Comparison of ENCODE assay signal across 1 cellular context in the genomic region with DNA sequence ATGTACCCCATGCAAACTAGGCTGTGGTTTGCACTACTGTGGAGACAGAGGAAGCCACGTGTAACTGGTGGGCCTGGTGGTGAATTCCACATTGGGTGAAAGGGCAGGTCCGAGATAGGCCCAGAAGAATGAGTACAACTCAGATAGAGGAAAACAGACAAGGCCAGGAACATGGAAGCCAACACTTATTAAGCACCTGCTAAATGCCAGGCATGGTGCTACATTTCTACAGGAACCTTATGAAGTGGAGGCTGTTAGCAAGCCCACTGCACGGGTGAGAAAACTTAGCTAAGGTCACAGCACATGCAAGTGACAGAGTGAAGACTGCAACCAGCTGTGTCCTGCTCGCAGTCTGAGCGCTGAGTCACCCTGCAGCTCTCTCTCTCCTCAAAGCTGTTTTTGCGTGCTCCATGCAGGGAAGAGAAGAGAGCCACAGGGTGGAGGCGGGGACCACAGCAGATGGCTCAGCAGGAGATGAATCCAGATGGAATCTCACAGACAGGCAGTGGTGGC.
TF ChIP-seq lines count a peak whose summit lies in the region.

No MANE protein-coding gene starts in this region.

TF ChIP-seq in HepG2, 621 proteins besides CTCF, POLR2A, EP300 and RAD21 (continued from another document):
- TF ChIP-seq MNT (IDR thresholded peaks at IDR 0.05) = 0 out of 2 replicates have a peak, but pooled peaks have one; percentile 8
- no peak for TF ChIP-seq ZNF431 (CRISPR knock-in tag; IDR thresholded peaks at IDR 0.05; ENCODE audit: borderline replicate concordance, low read depth)
- TF ChIP-seq CHD2 (IDR thresholded peaks at IDR 0.05; ENCODE audit: low read depth, low read length) = no peak
- peak; percentile 34; the same call in 1 of the 2 replicates for TF ChIP-seq SAP130 (CRISPR knock-in tag; IDR thresholded peaks at IDR 0.05; ENCODE audit: low read depth)
- TF ChIP-seq FOSL2 (CRISPR knock-in tag; IDR thresholded peaks at IDR 0.05) = peak; percentile 82
- no peak for TF ChIP-seq KDM6A (CRISPR knock-in tag; IDR thresholded peaks at IDR 0.05; ENCODE audit: low read depth)
- no peak for TF ChIP-seq CBX5 (CRISPR knock-in tag; IDR thresholded peaks at IDR 0.05; ENCODE audit: borderline replicate concordance)
- no peak for TF ChIP-seq CCDC6 (CRISPR knock-in tag; IDR thresholded peaks at IDR 0.05)
- peak; percentile 84; the same call in 1 of the 2 replicates for TF ChIP-seq NFE2 (CRISPR knock-in tag; IDR thresholded peaks at IDR 0.05)
- TF ChIP-seq ZGPAT (CRISPR knock-in tag; IDR thresholded peaks at IDR 0.05) = no peak
- TF ChIP-seq NR3C1 (CRISPR knock-in tag; IDR thresholded peaks at IDR 0.05) = no peak
- TF ChIP-seq MED8 (CRISPR knock-in tag; IDR thresholded peaks at IDR 0.05; ENCODE audit: insufficient replicate concordance) = no peak
- peak; percentile 21; the same call in 1 of the 2 replicates for TF ChIP-seq NFE2L2 (IDR thresholded peaks at IDR 0.05; ENCODE audit: low read length)
- no peak for TF ChIP-seq KLF11 (CRISPR knock-in tag; IDR thresholded peaks at IDR 0.05)
- TF ChIP-seq ZNF234 (CRISPR knock-in tag; conservative IDR thresholded peaks at IDR 0.05) = no peak
- TF ChIP-seq CHD4 (IDR thresholded peaks at IDR 0.05; ENCODE audit: borderline replicate concordance, low read length) = no peak
- TF ChIP-seq KMT2B (CRISPR knock-in tag; IDR thresholded peaks at IDR 0.05) = no peak
- no peak for TF ChIP-seq USF2 (IDR thresholded peaks at IDR 0.05; ENCODE audit: low read depth, low read length)
- TF ChIP-seq USF2 (CRISPR knock-in tag; IDR thresholded peaks at IDR 0.05; ENCODE audit: borderline replicate concordance) = no peak
- TF ChIP-seq ZNF12 (CRISPR knock-in tag; IDR thresholded peaks at IDR 0.05) = no peak
- no peak for TF ChIP-seq CREB3 (CRISPR knock-in tag; IDR thresholded peaks at IDR 0.05)
- TF ChIP-seq ZNF775 (CRISPR knock-in tag; IDR thresholded peaks at IDR 0.05; ENCODE audit: borderline replicate concordance) = no peak
- TF ChIP-seq, protein P1, sequence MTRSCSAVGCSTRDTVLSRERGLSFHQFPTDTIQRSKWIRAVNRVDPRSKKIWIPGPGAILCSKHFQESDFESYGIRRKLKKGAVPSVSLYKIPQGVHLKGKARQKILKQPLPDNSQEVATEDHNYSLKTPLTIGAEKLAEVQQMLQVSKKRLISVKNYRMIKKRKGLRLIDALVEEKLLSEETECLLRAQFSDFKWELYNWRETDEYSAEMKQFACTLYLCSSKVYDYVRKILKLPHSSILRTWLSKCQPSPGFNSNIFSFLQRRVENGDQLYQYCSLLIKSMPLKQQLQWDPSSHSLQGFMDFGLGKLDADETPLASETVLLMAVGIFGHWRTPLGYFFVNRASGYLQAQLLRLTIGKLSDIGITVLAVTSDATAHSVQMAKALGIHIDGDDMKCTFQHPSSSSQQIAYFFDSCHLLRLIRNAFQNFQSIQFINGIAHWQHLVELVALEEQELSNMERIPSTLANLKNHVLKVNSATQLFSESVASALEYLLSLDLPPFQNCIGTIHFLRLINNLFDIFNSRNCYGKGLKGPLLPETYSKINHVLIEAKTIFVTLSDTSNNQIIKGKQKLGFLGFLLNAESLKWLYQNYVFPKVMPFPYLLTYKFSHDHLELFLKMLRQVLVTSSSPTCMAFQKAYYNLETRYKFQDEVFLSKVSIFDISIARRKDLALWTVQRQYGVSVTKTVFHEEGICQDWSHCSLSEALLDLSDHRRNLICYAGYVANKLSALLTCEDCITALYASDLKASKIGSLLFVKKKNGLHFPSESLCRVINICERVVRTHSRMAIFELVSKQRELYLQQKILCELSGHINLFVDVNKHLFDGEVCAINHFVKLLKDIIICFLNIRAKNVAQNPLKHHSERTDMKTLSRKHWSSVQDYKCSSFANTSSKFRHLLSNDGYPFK (CRISPR knock-in tag; IDR thresholded peaks at IDR 0.05; ENCODE audit: borderline replicate concordance) = no peak
- TF ChIP-seq REPIN1 (CRISPR knock-in tag; IDR thresholded peaks at IDR 0.05; ENCODE audit: borderline replicate concordance, low read depth) = no peak
